ENCODE assay signal across 28 cellular contexts in the genomic region with DNA sequence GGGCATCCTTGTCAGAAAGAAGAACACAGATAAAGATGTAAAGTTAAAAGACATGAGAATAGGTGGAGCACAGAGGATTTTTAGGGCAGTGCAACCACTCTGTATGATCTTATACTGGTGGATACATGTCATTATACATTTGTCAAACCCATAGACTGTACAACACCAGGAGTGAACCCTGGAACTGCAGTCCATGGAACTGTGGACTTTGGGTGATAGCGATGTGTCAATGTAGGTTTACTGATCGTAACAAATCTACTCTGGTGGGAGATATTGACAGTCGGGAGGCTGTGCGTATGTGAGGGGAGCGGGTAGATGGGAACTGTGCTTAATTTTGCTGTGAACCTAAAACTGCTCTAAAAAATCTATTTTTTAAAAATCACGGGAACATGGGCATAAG.
"Had no signal": no experiment of that assay in that cellular context is flagged by ENCODE, and none has a peak within 500 bp of the region (broad histone marks: within the 10 kb centered on the region; RNA-seq: fewer than 3 reads in every experiment).

No MANE protein-coding gene starts in this region.

- H3K27me3 ChIP-seq: neural progenitor cell, ovary, spleen, suprapubic skin, testis, tibial artery, transverse colon, upper lobe of right lung, uterus had no signal

- H3K27ac ChIP-seq: neural progenitor cell, ovary, psoas muscle, skin epidermis, spleen, suprapubic skin, testis, tibial artery, transverse colon, upper lobe of right lung, uterus had no signal

- DNase-seq: natural killer cell; occipital lobe; ovary; posterior cingulate gyrus; psoas muscle; right cardiac atrium; spleen; stimulated activated CD4-positive, alpha-beta T cell treated with anti-CD3 and anti-CD28 coated beads, Interleukin-12 subunit alpha, Interleukin-12 subunit beta, amount 100 ng/mL, for 4 hours; stimulated activated CD4-positive, alpha-beta T cell treated with anti-CD3 and anti-CD28 coated beads, Interleukin-1b, Interleukin-23, amount 100 ng/mL, for 48 hours; stimulated activated CD4-positive, alpha-beta T cell treated with anti-CD3 and anti-CD28 coated beads, Interleukin-4, amount 100 ng/mL, for 1 hour; stimulated activated CD4-positive, alpha-beta T cell treated with anti-CD3 and anti-CD28 coated beads, Interleukin-4, amount 100 ng/mL, for 4 hours; stimulated activated CD8-positive, alpha-beta memory T cell treated with anti-CD3 and anti-CD28 coated beads, Interleukin-4, amount 100 ng/mL, for 48 hours; stimulated activated naive CD4-positive, alpha-beta T cell; stimulated activated naive CD8-positive, alpha-beta T cell treated with anti-CD3 and anti-CD28 coated beads, Interleukin-15, amount 100 ng/mL, for 72 hours; stimulated activated naive CD8-positive, alpha-beta T cell treated with anti-CD3 and anti-CD28 coated beads, Interleukin-15, Interleukin-2, amounts not matched to agents 100 U/mL and 50 U/mL, for 24 hours; substantia nigra; testis; tibial artery; transverse colon; upper lobe of right lung; uterus had no signal

- H3K9ac ChIP-seq: neural progenitor cell, parathyroid adenoma had no signal

- H3K4me1 ChIP-seq: neural progenitor cell, psoas muscle, spleen, suprapubic skin, testis, tibial artery, transverse colon, upper lobe of right lung, uterus had no signal

- H3K9me3 ChIP-seq: ovary, psoas muscle, spleen, suprapubic skin, testis, tibial artery, transverse colon, upper lobe of right lung, uterus had no signal

- H3K4me3 ChIP-seq: neural progenitor cell, ovary, psoas muscle, skin epidermis, smooth muscle cell, spleen, suprapubic skin, testis, tibial artery, transverse colon, upper lobe of right lung, uterus had no signal

- ATAC-seq: natural killer cell; psoas muscle; right cardiac atrium; sciatic nerve; stimulated activated memory B cell treated with anti-CD40 and anti-IgM and Interleukin-4, amounts not matched to agents 10 μg/mL and 1 μg/mL and 100 μg/mL, for 72 hours; stimulated activated naive CD8-positive, alpha-beta T cell treated with anti-CD3 and anti-CD28 coated beads, Interleukin-15, amount 100 ng/mL, for 72 hours; stimulated activated naive CD8-positive, alpha-beta T cell treated with anti-CD3 and anti-CD28 coated beads, Interleukin-15, Interleukin-2, amounts not matched to agents 100 U/mL and 50 U/mL, for 24 hours; upper lobe of right lung had no signal

- H3K36me3 ChIP-seq: neural progenitor cell, ovary, spleen, suprapubic skin, tibial artery, transverse colon, upper lobe of right lung, uterus had no signal
